8 cellular contexts compared by ENCODE assay signal in genomic region chr3:125310623-125311076, GRCh38.
DNase-seq lines count a peak whose midpoint lies in the region; ATAC-seq lines count a peak whose summit lies in the region.

No MANE protein-coding gene starts in this region.

- intact Hi-C loops in left ventricle myocardium superior (cut with micrococcal nuclease): no loop called here

- DNase-seq in HuH-7 (ENCODE audit: low spot score) (peak; percentile 26), left ventricle myocardium superior (no peak), OCI-M2 (lab: John Stamatoyannopoulos, UW; ENCODE audit: unreplicated experiment) (no peak), NCI-H2171 treated with DMSO at 0.1 percent for 48 hours (lab: John Stamatoyannopoulos, UW) (no peak), EL (no peak)
- peak; percentile 47 for DNase-seq in activated CD4-positive, alpha-beta T cell treated with anti-CD3 and anti-CD28 coated beads, Interleukin-2, amount 50 U/mL, for 1 hour
- DNase-seq in stimulated activated CD8-positive, alpha-beta memory T cell treated with anti-CD3 and anti-CD28 coated beads, Interleukin-4, amount 100 ng/mL, for 1 hour (ENCODE audit: low read depth in 2 of 2, low spot score in 1 of 2): peak; percentile 2 to 10

- peak; percentile 29 for ATAC-seq in left ventricle myocardium superior
- ATAC-seq in HG03442 (IDR thresholded peaks at IDR 0.05; ENCODE audit: unreplicated experiment): no peak

Comparison
In these comparisons a context has a peak if more than half of its experiments do, and no peak if none do; other contexts are left out.
1. DNase-seq: peak in HuH-7 (single experiment), activated CD4-positive, alpha-beta T cell treated with anti-CD3 and anti-CD28 coated beads, Interleukin-2, amount 50 U/mL, for 1 hour (single experiment) and stimulated activated CD8-positive, alpha-beta memory T cell treated with anti-CD3 and anti-CD28 coated beads, Interleukin-4, amount 100 ng/mL, for 1 hour (2 of 2); none in left ventricle myocardium superior (single experiment), OCI-M2 (single experiment), NCI-H2171 treated with DMSO at 0.1 percent for 48 hours (single experiment) and EL (single experiment).